Comparison of ENCODE assay signal across 9 cellular contexts in the genomic region with DNA sequence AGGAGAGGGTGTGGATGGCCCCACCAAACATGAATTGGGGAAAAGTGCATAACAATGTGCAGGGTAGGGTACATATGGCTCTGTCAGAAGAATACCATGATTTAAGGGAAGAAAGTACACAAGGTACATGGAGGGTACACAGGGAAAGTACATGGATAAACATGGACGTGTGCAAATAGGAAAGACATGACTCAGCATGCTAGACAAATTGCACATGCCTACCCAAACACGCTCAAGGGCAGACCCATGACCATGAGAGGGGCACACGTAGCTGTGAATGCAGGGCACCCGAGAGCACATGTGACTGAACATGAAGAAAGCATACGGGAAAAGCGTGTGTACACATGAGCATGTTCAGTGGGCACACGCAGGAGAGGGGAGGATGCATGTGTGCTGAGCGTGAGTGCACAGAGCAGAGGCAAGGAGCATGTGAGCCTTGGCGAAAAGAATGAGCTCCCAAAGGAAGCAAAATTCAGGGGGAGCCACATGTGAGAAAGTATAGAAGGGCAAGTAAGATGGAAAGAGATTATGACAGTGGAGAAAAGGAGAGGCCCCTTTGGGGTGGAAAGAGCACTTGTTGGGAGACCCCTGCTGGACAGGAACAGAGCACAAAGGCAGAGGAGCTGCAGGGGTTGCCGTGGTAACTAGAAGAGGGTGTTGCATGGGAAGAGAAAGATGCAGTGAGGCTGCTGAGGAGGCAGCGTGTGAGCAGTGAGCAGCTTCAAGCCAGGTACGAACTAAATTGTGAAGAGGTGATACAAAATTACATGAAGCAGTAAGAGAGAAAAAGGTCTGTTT. TPM values are rescaled to one million over a fixed set of nuclear protein-coding genes. Genes with fewer than 3 reads are reported as not detected.
DNase-seq lines count a peak whose midpoint lies in the region; ATAC-seq and TF ChIP-seq lines count a peak whose summit lies in the region.
"Had no signal": no experiment of that assay in that cellular context is flagged by ENCODE, and none has a peak within 500 bp of the region (broad histone marks: within the 10 kb centered on the region; RNA-seq: fewer than 3 reads in every experiment).

No MANE protein-coding gene starts in this region.

- no peaks in the 10 kb centered on the region for H3K79me2 ChIP-seq in fibroblast of lung (ENCODE audit: control insufficient read depth, insufficient read depth, low read length)

- H3K4me3 ChIP-seq in GM12865 (ENCODE audit: low read depth, low read length) (no peak overlapping the region), fibroblast of lung (replicated peaks in 1 of 4; ENCODE audit: control extremely low read depth in 1 of 4, insufficient read depth in 1 of 4, low read depth in 3 of 4, low read length in 4 of 4) (no peak overlapping the region)

- H3K27ac ChIP-seq in fibroblast of lung (ENCODE audit: insufficient read depth, low read length) = no peak overlapping the region

- no peaks in the 10 kb centered on the region for H4K20me1 ChIP-seq in fibroblast of lung (ENCODE audit: control insufficient read depth, extremely low read depth, insufficient read depth, low read length)

- DNase-seq in AML-193 (lab: John Stamatoyannopoulos, UW) = peak; percentile 25 to 29
- DNase-seq in GM12865 (ENCODE audit: low read depth) = peak; percentile 16
- peak; percentile 45 for DNase-seq in OCI-M1 (lab: John Stamatoyannopoulos, UW)
- DNase-seq in fibroblast of lung (ENCODE audit: low read depth in 2 of 2) = peak; percentile 16
- no peak for DNase-seq in CD1c-positive myeloid dendritic cell (ENCODE audit: extremely low spot score)
- DNase-seq in NCI-H510A (lab: John Stamatoyannopoulos, UW) = no peak
- DNase-seq in activated T-cell treated with anti-CD3 and anti-CD28 coated beads for 4 hours = no peak

- H3K9me3 ChIP-seq in fibroblast of lung (ENCODE audit: control insufficient read depth, insufficient read depth, low read depth, low read length) = no peaks in the 10 kb centered on the region

- no peaks in the 10 kb centered on the region for H3K4me1 ChIP-seq in fibroblast of lung (ENCODE audit: control insufficient read depth, extremely low read depth, insufficient read depth, low read length)

- ATAC-seq in GM21717 (IDR thresholded peaks at IDR 0.05; ENCODE audit: unreplicated experiment) = no peak
- ATAC-seq: naive thymus-derived CD4-positive, alpha-beta T cell had no signal

- TF ChIP-seq CTCF in GM12865 (IDR thresholded peaks at IDR 0.05; ENCODE audit: insufficient read depth, low read depth, low read length, missing control alignments) (peak; percentile 11), fibroblast of lung (conservative IDR thresholded peaks at IDR 0.05 in 1 of 2, IDR thresholded peaks at IDR 0.05 in 1 of 2; ENCODE audit: low read depth in 1 of 2, low read length in 2 of 2) (peak in 1 of 2 donors; percentile 12)

- no peak overlapping the region for H3K9ac ChIP-seq in fibroblast of lung (ENCODE audit: insufficient read depth, low read length)

- no peaks in the 10 kb centered on the region for H3K27me3 ChIP-seq in fibroblast of lung (ENCODE audit: control insufficient read depth, insufficient read depth, low read length)

- H3K36me3 ChIP-seq in fibroblast of lung (ENCODE audit: control insufficient read depth, insufficient read depth, low read length) = peaks cover 4% of the 10 kb centered on the region

- H2AFZ ChIP-seq in fibroblast of lung (ENCODE audit: low read length) = no peak overlapping the region

- no peak overlapping the region for H3K4me2 ChIP-seq in fibroblast of lung (ENCODE audit: extremely low read depth, insufficient read depth, low read length)

RNA-seq across cellular contexts. Expression of gene OR2H2, which starts 17.8 kb away (rescaled TPM):
- not detected in 2 replicates for total RNA-seq in fibroblast of lung
- not detected in 2 replicates for polyA plus RNA-seq in fibroblast of lung
- polyA plus RNA-seq in fibroblast of lung (2012) = not detected in 2 replicates
- not detected in 2 replicates for polyA minus RNA-seq in fibroblast of lung (ENCODE audit: low replicate concordance)
- total RNA-seq: naive thymus-derived CD4-positive, alpha-beta T cell had no signal
- polyA plus RNA-seq: naive thymus-derived CD4-positive, alpha-beta T cell had no signal

RNA-seq across cellular contexts. Expression of gene GABBR1, which starts 30.2 kb away (rescaled TPM):
- total RNA-seq in fibroblast of lung = 10.5 and 13.4 TPM in 2 replicates
- 8.7 and 10.9 TPM in 2 replicates for polyA plus RNA-seq in fibroblast of lung
- 7.3 and 9.1 TPM in 2 replicates for polyA plus RNA-seq in fibroblast of lung (2012)
- 9.1 and 25.4 TPM in 2 replicates for polyA minus RNA-seq in fibroblast of lung (ENCODE audit: low replicate concordance)

RNA-seq across cellular contexts. Expression of gene UBD, which starts 43.2 kb away (rescaled TPM):
- total RNA-seq in fibroblast of lung = not detected in 2 replicates
- 0.06 TPM in 1 of 2 replicates, not detected in the other for polyA plus RNA-seq in fibroblast of lung
- polyA plus RNA-seq in fibroblast of lung (2012) = not detected in 2 replicates
- not detected in 2 replicates for polyA minus RNA-seq in fibroblast of lung (ENCODE audit: low replicate concordance)
- polyA plus RNA-seq: naive thymus-derived CD4-positive, alpha-beta T cell had no signal

RNA-seq across cellular contexts. Expression of gene MOG, which starts 54.1 kb away (rescaled TPM):
- not detected in 2 replicates for total RNA-seq in fibroblast of lung
- not detected in 2 replicates for polyA plus RNA-seq in fibroblast of lung
- polyA plus RNA-seq in fibroblast of lung (2012) = not detected in 2 replicates
- polyA minus RNA-seq in fibroblast of lung (ENCODE audit: low replicate concordance) = not detected in 2 replicates
- total RNA-seq: naive thymus-derived CD4-positive, alpha-beta T cell had no signal
- polyA plus RNA-seq: naive thymus-derived CD4-positive, alpha-beta T cell had no signal

Comparison
In these comparisons a context has a peak if more than half of its experiments do, and no peak if none do; other contexts are left out.
1. DNase-seq: peak in AML-193 (2 of 2), GM12865 (single experiment), OCI-M1 (single experiment) and fibroblast of lung (2 of 2); none in CD1c-positive myeloid dendritic cell (single experiment), NCI-H510A (single experiment) and activated T-cell treated with anti-CD3 and anti-CD28 coated beads for 4 hours (single experiment).